Comparison of ENCODE assay signal across 29 cellular contexts in genomic region chr2:181007086-181007837, GRCh38.
"Had no signal": no experiment of that assay in that cellular context is flagged by ENCODE, and none has a peak within 500 bp of the region (broad histone marks: within the 10 kb centered on the region; RNA-seq: fewer than 3 reads in every experiment).

No MANE protein-coding gene starts in this region.

- DNase-seq: natural killer cell; occipital lobe; ovary; posterior cingulate gyrus; psoas muscle; right cardiac atrium; spleen; stimulated activated CD4-positive, alpha-beta T cell treated with anti-CD3 and anti-CD28 coated beads, Interleukin-12 subunit alpha, Interleukin-12 subunit beta, amount 100 ng/mL, for 4 hours; stimulated activated CD4-positive, alpha-beta T cell treated with anti-CD3 and anti-CD28 coated beads, Interleukin-1b, Interleukin-23, amount 100 ng/mL, for 48 hours; stimulated activated CD4-positive, alpha-beta T cell treated with anti-CD3 and anti-CD28 coated beads, Interleukin-4, amount 100 ng/mL, for 1 hour; stimulated activated CD4-positive, alpha-beta T cell treated with anti-CD3 and anti-CD28 coated beads, Interleukin-4, amount 100 ng/mL, for 4 hours; stimulated activated CD8-positive, alpha-beta memory T cell treated with anti-CD3 and anti-CD28 coated beads, Interleukin-4, amount 100 ng/mL, for 48 hours; stimulated activated naive CD4-positive, alpha-beta T cell; stimulated activated naive CD8-positive, alpha-beta T cell treated with anti-CD3 and anti-CD28 coated beads, Interleukin-15, amount 100 ng/mL, for 72 hours; stimulated activated naive CD8-positive, alpha-beta T cell treated with anti-CD3 and anti-CD28 coated beads, Interleukin-15, Interleukin-2, amounts not matched to agents 100 U/mL and 50 U/mL, for 24 hours; substantia nigra; testis; tibial artery; transverse colon; upper lobe of left lung had no signal

- H3K4me2 ChIP-seq: neural progenitor cell had no signal

- H3K27me3 ChIP-seq: neural progenitor cell, ovary, spleen, suprapubic skin, testis, tibial artery, transverse colon, upper lobe of left lung, vagina had no signal

- H2AFZ ChIP-seq: neural progenitor cell, parathyroid adenoma had no signal

- H3K36me3 ChIP-seq: neural progenitor cell, ovary, spleen, suprapubic skin, tibial artery, transverse colon, upper lobe of left lung, vagina had no signal

- FAIRE-seq: urothelium cell line had no signal

- H3K9me3 ChIP-seq: ovary, psoas muscle, spleen, suprapubic skin, testis, tibial artery, transverse colon, upper lobe of left lung, vagina had no signal

- H3K27ac ChIP-seq: neural progenitor cell, ovary, parathyroid adenoma, psoas muscle, skin epidermis, spleen, suprapubic skin, testis, tibial artery, transverse colon, upper lobe of left lung, vagina had no signal

- ATAC-seq: natural killer cell; psoas muscle; right cardiac atrium; sciatic nerve; stimulated activated memory B cell treated with anti-CD40 and anti-IgM and Interleukin-4, amounts not matched to agents 10 μg/mL and 1 μg/mL and 100 μg/mL, for 72 hours; stimulated activated naive CD8-positive, alpha-beta T cell treated with anti-CD3 and anti-CD28 coated beads, Interleukin-15, amount 100 ng/mL, for 72 hours; stimulated activated naive CD8-positive, alpha-beta T cell treated with anti-CD3 and anti-CD28 coated beads, Interleukin-15, Interleukin-2, amounts not matched to agents 100 U/mL and 50 U/mL, for 24 hours had no signal

- H3K9ac ChIP-seq: neural progenitor cell, parathyroid adenoma had no signal

- H3K4me3 ChIP-seq: neural progenitor cell, ovary, psoas muscle, skin epidermis, smooth muscle cell, spleen, suprapubic skin, testis, tibial artery, transverse colon, upper lobe of left lung, vagina had no signal

- H3K4me1 ChIP-seq: testis had no signal
